9 cellular contexts compared by ENCODE assay signal in genomic region chr14:23468704-23469126, GRCh38. TPM values are rescaled to one million over a fixed set of nuclear protein-coding genes. Genes with fewer than 3 reads are reported as not detected.
DNase-seq lines count a peak whose midpoint lies in the region; ATAC-seq and TF ChIP-seq lines count a peak whose summit lies in the region.
"Had no signal": no experiment of that assay in that cellular context is flagged by ENCODE, and none has a peak within 500 bp of the region (broad histone marks: within the 10 kb centered on the region; RNA-seq: fewer than 3 reads in every experiment).

No MANE protein-coding gene starts in this region.

- no peaks in the 10 kb centered on the region for H3K9me3 Mint-ChIP-seq in mesothelial cell of epicardium

- peak overlapping the region; percentile 62 for H3K27ac ChIP-seq in colonic mucosa

- no peaks in the 10 kb centered on the region for H3K9me3 ChIP-seq in colonic mucosa

- no peaks in the 10 kb centered on the region for H3K27me3 ChIP-seq in colonic mucosa

- POLR2A ChIA-PET in AG04449 (lab: Yijun Ruan, JAX) = no interaction called here

- H3K4me3 ChIP-seq in AG04449 (ENCODE audit: low read depth, low read length) (peak overlapping the region; percentile 55), colonic mucosa (peak overlapping the region; percentile 94)

- peak; percentile 5 for ATAC-seq in HG03432 (IDR thresholded peaks at IDR 0.05; ENCODE audit: unreplicated experiment)
- ATAC-seq in GM19328 (IDR thresholded peaks at IDR 0.05; ENCODE audit: unreplicated experiment) = no peak
- ATAC-seq in GM18502 (IDR thresholded peaks at IDR 0.05; ENCODE audit: poor library complexity, unreplicated experiment) = no peak

- CTCF ChIA-PET in AG04449 (lab: Yijun Ruan, JAX) = interaction anchor here (0.7 to 2.0 kb wide), 19 partner anchors 8 to 204 kb away, joined by 3 to 13 read pairs (median 4); partner anchors contain the start of gene AP1G2

- DNase-seq in AG04449 (ENCODE audit: low read depth, low spot score) (no peak), colonic mucosa (no peak), mesothelial cell of epicardium (ENCODE audit: low spot score in 2 of 2, unreplicated experiment in 2 of 2) (no peak), DMS79 (lab: John Stamatoyannopoulos, UW) (no peak), NCI-H82 (lab: John Stamatoyannopoulos, UW) (no peak)

- peaks cover 12% of the 10 kb centered on the region for H3K27me3 Mint-ChIP-seq in mesothelial cell of epicardium (ENCODE audit: low read depth)

- H3K9ac ChIP-seq in colonic mucosa (ENCODE audit: low read depth in 2 of 2, low read length in 2 of 2) = no peak overlapping the region

- TF ChIP-seq CTCF in AG04449 (IDR thresholded peaks at IDR 0.05; ENCODE audit: insufficient read depth, low read length, missing control alignments) (no peak), colonic mucosa (IDR thresholded peaks at IDR 0.05) (no peak), mesothelial cell of epicardium (IDR thresholded peaks at IDR 0.05; ENCODE audit: unreplicated experiment) (no peak)

- no peak overlapping the region for H3K27ac Mint-ChIP-seq in mesothelial cell of epicardium

- H3K4me3 Mint-ChIP-seq in mesothelial cell of epicardium = peak overlapping the region; percentile 39

- H3K4me1 Mint-ChIP-seq in mesothelial cell of epicardium = peaks cover 7% of the 10 kb centered on the region

- peaks cover 3% of the 10 kb centered on the region for H3K4me1 ChIP-seq in colonic mucosa

- peaks cover 6% of the 10 kb centered on the region for H3K36me3 Mint-ChIP-seq in mesothelial cell of epicardium

- peaks cover 7% of the 10 kb centered on the region for H3K36me3 ChIP-seq in colonic mucosa

- intact Hi-C loops in colonic mucosa (cut with DNase I) = no loop called here

RNA-seq across cellular contexts. Expression of gene NGDN, which starts 0.8 kb away (rescaled TPM):
- total RNA-seq in colonic mucosa (10 to 100 TPM; 21.4 to 27.6 TPM), mesothelial cell of epicardium (49.9 to 51.2 TPM (median 51.2 TPM) in 3 replicates)

RNA-seq across cellular contexts. Expression of gene MYH7, which starts 33.3 kb away (rescaled TPM):
- total RNA-seq in colonic mucosa (1 to 10 TPM in 1 of 2 donors, not detected in 1; 1.2 TPM), mesothelial cell of epicardium (not detected in 3 replicates)
- total RNA-seq: dermis microvascular lymphatic vessel endothelial cell had no signal
